1 cellular context compared by ENCODE assay signal in the genomic region with DNA sequence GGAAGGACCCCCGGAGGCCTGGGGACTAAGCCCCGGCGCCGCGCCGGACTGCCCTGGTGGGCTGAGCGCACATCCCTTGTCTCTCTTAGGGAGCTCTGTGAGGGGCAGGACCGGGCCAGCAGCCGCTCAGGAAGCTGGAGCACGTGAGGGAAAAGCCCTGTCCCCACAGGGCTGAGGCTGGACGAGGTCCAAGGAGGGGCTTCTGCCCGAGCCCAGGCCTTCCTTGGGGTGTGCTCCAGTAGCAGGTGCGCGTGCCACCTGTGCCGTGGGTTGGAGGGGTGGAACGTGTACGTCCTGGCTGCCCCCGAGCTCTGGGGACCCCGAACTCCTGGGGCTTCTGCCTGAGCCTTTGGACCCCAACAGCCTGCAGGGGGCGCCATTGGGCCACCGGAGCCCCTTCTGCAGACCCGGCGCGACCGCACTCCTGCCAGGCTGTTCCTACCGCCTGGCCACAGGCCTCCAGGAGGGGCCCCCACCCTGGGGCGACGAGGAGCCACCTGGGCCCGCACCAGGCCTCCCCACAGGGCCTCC.
TF ChIP-seq lines count a peak whose summit lies in the region.

No MANE protein-coding gene starts in this region.

TF ChIP-seq in HCT116, 20 proteins besides CTCF, POLR2A, EP300 and RAD21 (continued from another document):
- TF ChIP-seq, protein P1, sequence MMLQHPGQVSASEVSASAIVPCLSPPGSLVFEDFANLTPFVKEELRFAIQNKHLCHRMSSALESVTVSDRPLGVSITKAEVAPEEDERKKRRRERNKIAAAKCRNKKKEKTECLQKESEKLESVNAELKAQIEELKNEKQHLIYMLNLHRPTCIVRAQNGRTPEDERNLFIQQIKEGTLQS (IDR thresholded peaks at IDR 0.05): no peak
